22 cellular contexts compared by ENCODE assay signal in genomic region chr3:2024037-2024436, GRCh38.
DNase-seq lines count a peak whose midpoint lies in the region; ATAC-seq and TF ChIP-seq lines count a peak whose summit lies in the region.
"Had no signal": no experiment of that assay in that cellular context is flagged by ENCODE, and none has a peak within 500 bp of the region (broad histone marks: within the 10 kb centered on the region; RNA-seq: fewer than 3 reads in every experiment).

No MANE protein-coding gene starts in this region.

- no peaks in the 10 kb centered on the region for H3K9me2 ChIP-seq in MM.1S (replicated peaks; ENCODE audit: insufficient read depth, low read length)

- H3K4me3 ChIP-seq in MM.1S (ENCODE audit: low read length) (no peak overlapping the region), SK-N-MC (no peak overlapping the region)
- H3K4me3 ChIP-seq: stomach, upper lobe of left lung had no signal

- H3K4me1 ChIP-seq in MM.1S (ENCODE audit: low read length), result no peaks in the 10 kb centered on the region
- H3K4me1 ChIP-seq: stomach, upper lobe of left lung had no signal

- H3K36me3 ChIP-seq in MM.1S (replicated peaks; ENCODE audit: insufficient read depth, low read length) (no peaks in the 10 kb centered on the region), SK-N-MC (ENCODE audit: insufficient read depth, low read length) (no peaks in the 10 kb centered on the region)
- H3K36me3 ChIP-seq: stomach, upper lobe of left lung had no signal

- no peaks in the 10 kb centered on the region for H3F3A ChIP-seq in MM.1S (ENCODE audit: insufficient read depth, low read length)

- H3K9ac ChIP-seq in MM.1S (ENCODE audit: low read length), result no peak overlapping the region
- H3K9ac ChIP-seq in SK-N-MC (ENCODE audit: insufficient read length), result no peak overlapping the region

- no peaks in the 10 kb centered on the region for H4K20me1 ChIP-seq in MM.1S (ENCODE audit: insufficient read depth, low read length)

- H3K27me3 ChIP-seq in MM.1S (replicated peaks; ENCODE audit: insufficient read depth, low read length), result no peaks in the 10 kb centered on the region
- H3K27me3 ChIP-seq: stomach, upper lobe of left lung had no signal

- no peak overlapping the region for H3K27ac ChIP-seq in MM.1S (ENCODE audit: low read length)
- no peak overlapping the region for H3K27ac ChIP-seq in SK-N-MC
- H3K27ac ChIP-seq: stomach, upper lobe of left lung had no signal

- no peak overlapping the region for H2AFZ ChIP-seq in MM.1S (ENCODE audit: low read length)

- H3K79me2 ChIP-seq in MM.1S (ENCODE audit: low read length), result no peaks in the 10 kb centered on the region

- TF ChIP-seq CTCF in MM.1S (IDR thresholded peaks at IDR 0.05; ENCODE audit: low read length), result no peak

- H3K9me3 ChIP-seq in MM.1S (replicated peaks; ENCODE audit: insufficient read depth, low read length) (no peaks in the 10 kb centered on the region), SK-N-MC (ENCODE audit: low read depth, low read length) (no peaks in the 10 kb centered on the region)
- H3K9me3 ChIP-seq: stomach, upper lobe of left lung had no signal

- DNase-seq in NCI-H187 (lab: John Stamatoyannopoulos, UW) (peak; percentile 3 to 30), NCI-H187 treated with DMSO at 0.1 percent for 48 hours (lab: John Stamatoyannopoulos, UW) (no peak), MM.1S (peak; percentile 25), SK-N-MC (ENCODE audit: low read depth, low spot score) (peak; percentile 44), kidney tubule cell (ENCODE audit: low spot score) (peak; percentile 48), NCI-H2029 treated with DMSO at 0.1 percent for 48 hours (lab: John Stamatoyannopoulos, UW) (no peak), medulla oblongata (ENCODE audit: extremely low spot score) (no peak)
- DNase-seq: activated CD4-positive, alpha-beta T cell treated with anti-CD3 and anti-CD28 coated beads, Interleukin-2, amount 50 U/mL, for 1 hour; activated CD8-positive, alpha-beta memory T cell treated with anti-CD3 and anti-CD28 coated beads, Interleukin-2, amount 50 U/mL, for 48 hours; amniotic stem cell; CD8-positive, alpha-beta T cell; cerebellar nuclear complex; effector memory CD8-positive, alpha-beta T cell; EL; Karpas-422; mammary epithelial cell; naive thymus-derived CD4-positive, alpha-beta T cell; NCI-H2029; stomach; SW 1271; upper lobe of left lung had no signal

- ATAC-seq in HG03439 (IDR thresholded peaks at IDR 0.05; ENCODE audit: unreplicated experiment), result no peak
- ATAC-seq: CD8-positive, alpha-beta T cell; effector memory CD8-positive, alpha-beta T cell; naive thymus-derived CD4-positive, alpha-beta T cell had no signal

- no peak overlapping the region for H3K4me2 ChIP-seq in MM.1S (ENCODE audit: low read depth, low read length)

Comparison
In these comparisons a context has a peak if more than half of its experiments do, and no peak if none do; other contexts are left out.
1. DNase-seq: peak in NCI-H187 (2 of 2), MM.1S (single experiment), SK-N-MC (single experiment) and kidney tubule cell (single experiment); none in NCI-H187 treated with DMSO at 0.1 percent for 48 hours (single experiment), NCI-H2029 treated with DMSO at 0.1 percent for 48 hours (single experiment) and medulla oblongata (single experiment).